27 cellular contexts compared by ENCODE assay signal in the genomic region with DNA sequence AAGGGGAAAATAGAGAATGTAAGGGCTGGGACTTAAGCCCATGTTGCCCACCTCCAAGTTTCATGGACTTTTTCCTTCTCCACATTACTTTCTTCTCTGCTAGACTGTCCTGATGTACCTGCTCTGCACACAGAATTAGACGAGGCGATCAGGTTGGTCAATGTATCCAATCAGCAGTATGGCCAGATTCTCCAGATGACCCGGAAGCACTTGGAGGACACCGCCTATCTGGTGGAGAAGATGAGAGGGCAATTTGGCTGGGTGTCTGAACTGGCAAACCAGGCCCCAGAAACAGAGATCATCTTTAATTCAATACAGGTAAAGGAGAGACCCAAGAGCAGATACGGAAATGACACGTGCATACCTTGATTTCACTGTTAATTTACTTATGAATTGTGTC. TPM values are rescaled to one million over a fixed set of nuclear protein-coding genes. Genes with fewer than 3 reads are reported as not detected.
"Had no signal": no experiment of that assay in that cellular context is flagged by ENCODE, and none has a peak within 500 bp of the region (broad histone marks: within the 10 kb centered on the region; RNA-seq: fewer than 3 reads in every experiment).

No MANE protein-coding gene starts in this region.

- DNase-seq: colonic mucosa; dermis blood vessel endothelial cell; effector memory CD8-positive, alpha-beta T cell; erythroblast; esophagus squamous epithelium; foreskin melanocyte; glutamatergic neuron; heart right ventricle; hippocampal formation; left colon; natural killer cell; pancreas; stimulated activated CD4-positive, alpha-beta T cell treated with anti-CD3 and anti-CD28 coated beads, Interleukin-12 subunit alpha, Interleukin-12 subunit beta, amount 100 ng/mL, for 4 hours; stimulated activated CD4-positive, alpha-beta T cell treated with anti-CD3 and anti-CD28 coated beads, Interleukin-1b, Interleukin-23, amount 100 ng/mL, for 48 hours; stimulated activated CD4-positive, alpha-beta T cell treated with anti-CD3 and anti-CD28 coated beads, Interleukin-4, amount 100 ng/mL, for 1 hour; stimulated activated CD8-positive, alpha-beta memory T cell treated with anti-CD3 and anti-CD28 coated beads, Interleukin-4, amount 100 ng/mL, for 48 hours; stimulated activated naive CD4-positive, alpha-beta T cell; stimulated activated naive CD8-positive, alpha-beta T cell treated with anti-CD3 and anti-CD28 coated beads, Interleukin-15, amount 100 ng/mL, for 72 hours; testis; tibial artery had no signal

- H3K9me3 ChIP-seq: colonic mucosa, esophagus squamous epithelium, heart right ventricle, neutrophil, pancreas, testis, tibial artery had no signal

- H3K27ac ChIP-seq: colonic mucosa, esophagus squamous epithelium, heart right ventricle, neutrophil, pancreas, testis, tibial artery had no signal

- H3K4me2 ChIP-seq: smooth muscle cell had no signal

- H3K27me3 ChIP-seq: colonic mucosa, esophagus squamous epithelium, pancreas, testis, tibial artery had no signal

- H3K4me3 ChIP-seq: colonic mucosa, esophagus squamous epithelium, heart right ventricle, lung, pancreas, smooth muscle cell, testis, tibial artery had no signal

- H3K4me1 ChIP-seq: colonic mucosa, esophagus squamous epithelium, heart right ventricle, pancreas, testis, tibial artery had no signal

- H3K36me3 ChIP-seq: colonic mucosa, esophagus squamous epithelium, heart right ventricle, neutrophil, pancreas, tibial artery had no signal

RNA-seq across cellular contexts. Expression of a gene that starts 44.4 kb away (rescaled TPM):
- total RNA-seq: colonic mucosa, heart right ventricle, left colon, liver, mononuclear cell, natural killer cell, posterior vena cava, sciatic nerve had no signal
- polyA plus RNA-seq: heart right ventricle had no signal
